In the genomic region with DNA sequence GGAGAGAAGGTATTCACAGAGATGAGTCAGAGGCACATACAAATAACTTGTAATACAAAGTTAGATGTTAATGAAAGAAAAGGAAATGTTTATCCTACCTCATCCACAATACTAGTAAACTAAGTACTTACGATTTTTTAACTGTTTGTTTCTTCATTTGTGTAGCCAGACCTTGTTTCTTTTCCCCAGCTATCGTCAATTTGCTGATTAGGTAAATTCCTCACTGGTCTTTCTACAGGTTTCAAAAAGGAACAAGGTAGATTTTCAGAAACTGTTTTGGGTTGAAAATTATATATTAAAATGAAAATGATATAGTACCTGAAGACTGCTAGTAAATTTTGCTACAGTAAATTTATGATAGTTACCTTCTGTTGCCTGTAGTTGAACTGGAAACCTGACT, we compare ENCODE assay signal across 25 cellular contexts. TPM values are rescaled to one million over a fixed set of nuclear protein-coding genes. Genes with fewer than 3 reads are reported as not detected.
A peak's percentile ranks its signal among the peaks of the same experiment; 100 is the strongest.
DNase-seq lines count a peak whose midpoint lies in the region; ATAC-seq, FAIRE-seq and TF ChIP-seq lines count a peak whose summit lies in the region.
"Had no signal": no experiment of that assay in that cellular context is flagged by ENCODE, and none has a peak within 500 bp of the region (broad histone marks: within the 10 kb centered on the region; RNA-seq: fewer than 3 reads in every experiment).

No MANE protein-coding gene starts in this region.

- no peaks in the 10 kb centered on the region for H3K9me2 ChIP-seq in GM23338 (ENCODE audit: insufficient read depth)
- H3K9me2 ChIP-seq in MM.1S (replicated peaks; ENCODE audit: insufficient read depth, low read length): no peaks in the 10 kb centered on the region

- H4K20me1 ChIP-seq in GM23338 (replicated peaks; ENCODE audit: insufficient read depth) (no peaks in the 10 kb centered on the region), MM.1S (ENCODE audit: insufficient read depth, low read length) (no peaks in the 10 kb centered on the region), K562 (replicated peaks; ENCODE audit: control insufficient read depth, insufficient read depth, low read length) (no peaks in the 10 kb centered on the region)

- DNase-seq in GM23338 (ENCODE audit: low spot score) (no peak), MM.1S (peak; percentile 17), K562 (ENCODE audit: extremely low read depth in 1 of 4, low spot score in 3 of 4) (no peak), suprapubic skin (ENCODE audit: low spot score in 2 of 2) (no peak)
- no peak for DNase-seq in naive thymus-derived CD4-positive, alpha-beta T cell
- DNase-seq: ACHN; BE2C; C1 segment of cervical spinal cord; CD4-positive, CD25-positive, alpha-beta regulatory T cell; CD8-positive, alpha-beta memory T cell; COR-L47; DMS 273 treated with DMSO at 0.1 percent for 48 hours; DMS53; DND-41; EL; HCEC 1CT had no signal

- 0% methylated on average over 2 of the region's 2 CpGs for WGBS in K562 (ENCODE audit: insufficient coverage, low coverage, missing lambda C conversion rate)
- WGBS in suprapubic skin: 84% methylated on average over 2 of the region's 2 CpGs

- no peaks in the 10 kb centered on the region for H3K9me3 Mint-ChIP-seq in GM23338
- no peaks in the 10 kb centered on the region for H3K9me3 Mint-ChIP-seq in activated T-helper 17 cell treated with anti-CD3 and anti-CD28 coated beads, Interleukin-2, amount 50 U/mL, for 72 hours
- no peaks in the 10 kb centered on the region for H3K9me3 Mint-ChIP-seq in naive thymus-derived CD4-positive, alpha-beta T cell
- H3K9me3 Mint-ChIP-seq: CD4-positive, CD25-positive, alpha-beta regulatory T cell; CD8-positive, alpha-beta memory T cell had no signal

- H3K27me3 ChIP-seq in GM23338 (ENCODE audit: insufficient read depth) (no peaks in the 10 kb centered on the region), MM.1S (replicated peaks; ENCODE audit: insufficient read depth, low read length) (no peaks in the 10 kb centered on the region), K562 (ENCODE audit: control insufficient read depth in 2 of 2, insufficient read depth in 2 of 2, low read length in 2 of 2) (no peaks in the 10 kb centered on the region), suprapubic skin (no peaks in the 10 kb centered on the region)
- no peaks in the 10 kb centered on the region for H3K27me3 ChIP-seq in naive thymus-derived CD4-positive, alpha-beta T cell (ENCODE audit: control insufficient read depth in 2 of 2, insufficient read depth in 2 of 2, low read length in 2 of 2)
- H3K27me3 ChIP-seq: BE2C had no signal

- BruUV-seq in K562 (replicated peaks; lab: Mats Ljungman, UMichigan): no TSS peak

- H3K27ac ChIP-seq in GM23338 (ENCODE audit: low read depth) (no peak overlapping the region), MM.1S (ENCODE audit: low read length) (no peak overlapping the region), K562 (ENCODE audit: extremely low read depth, low read depth, low read length) (no peak overlapping the region), suprapubic skin (no peak overlapping the region)
- H3K27ac ChIP-seq in naive thymus-derived CD4-positive, alpha-beta T cell (ENCODE audit: low read depth, low read length): no peak overlapping the region
- H3K27ac ChIP-seq: KMS-11 had no signal

- no peak for TF ChIP-seq RAD21 in K562 (CRISPR knock-in tag; conservative IDR thresholded peaks at IDR 0.05 in 1 of 2, IDR thresholded peaks at IDR 0.05 in 1 of 2)

- H3K79me2 ChIP-seq in GM23338 (replicated peaks; ENCODE audit: insufficient read depth): no peaks in the 10 kb centered on the region
- H3K79me2 ChIP-seq in MM.1S (ENCODE audit: low read length): no peaks in the 10 kb centered on the region
- no peaks in the 10 kb centered on the region for H3K79me2 ChIP-seq in K562 (ENCODE audit: control insufficient read depth, insufficient read depth, low read length)

- H3K9ac ChIP-seq in MM.1S (ENCODE audit: low read length) (no peak overlapping the region), K562 (ENCODE audit: insufficient read depth in 1 of 2, low read depth in 2 of 2, low read length in 2 of 2) (no peak overlapping the region)
- H3K9ac ChIP-seq: KMS-11 had no signal

- POLR2A ChIA-PET in K562 (lab: Yijun Ruan, JAX): no interaction called here
- POLR2A ChIA-PET in naive thymus-derived CD4-positive, alpha-beta T cell (lab: Charles Lee): no interaction called here

- CTCF ChIA-PET in K562 (lab: Yijun Ruan, JAX; ENCODE audit: low intra/inter-chr PET ratio): no interaction called here
- CTCF ChIA-PET in naive thymus-derived CD4-positive, alpha-beta T cell (lab: Charles Lee): no interaction called here

- no peak for FAIRE-seq in K562 (lab: Jason Lieb, UNC)
- FAIRE-seq in islet of Langerhans (lab: Jason Lieb, UNC): peak; percentile 85
- FAIRE-seq: GM12891, HTR-8/SVneo had no signal

- H3K36me3 ChIP-seq in GM23338 (ENCODE audit: insufficient read depth): no peaks in the 10 kb centered on the region
- H3K36me3 ChIP-seq in MM.1S (replicated peaks; ENCODE audit: insufficient read depth, low read length): no peaks in the 10 kb centered on the region
- H3K36me3 ChIP-seq in K562 (ENCODE audit: control insufficient read depth, insufficient read depth, low read length): no peaks in the 10 kb centered on the region
- H3K36me3 ChIP-seq in suprapubic skin: no peaks in the 10 kb centered on the region
- no peaks in the 10 kb centered on the region for H3K36me3 ChIP-seq in naive thymus-derived CD4-positive, alpha-beta T cell (ENCODE audit: control insufficient read depth in 2 of 3, insufficient read depth in 3 of 3, low read length in 3 of 3)
- H3K36me3 ChIP-seq: BE2C had no signal

- H3K36me3 Mint-ChIP-seq in GM23338 (ENCODE audit: low read depth): no peaks in the 10 kb centered on the region
- no peaks in the 10 kb centered on the region for H3K36me3 Mint-ChIP-seq in activated T-helper 17 cell treated with anti-CD3 and anti-CD28 coated beads, Interleukin-2, amount 50 U/mL, for 72 hours (ENCODE audit: low read depth)
- no peaks in the 10 kb centered on the region for H3K36me3 Mint-ChIP-seq in naive thymus-derived CD4-positive, alpha-beta T cell
- H3K36me3 Mint-ChIP-seq: CD4-positive, CD25-positive, alpha-beta regulatory T cell; CD8-positive, alpha-beta memory T cell had no signal

- H3K4me1 ChIP-seq in GM23338 (ENCODE audit: insufficient read depth) (peaks cover 6% of the 10 kb centered on the region; the same call in 1 of the 2 replicates), MM.1S (ENCODE audit: low read length) (peaks cover 6% of the 10 kb centered on the region; the same call in 1 of the 2 replicates), K562 (replicated peaks in 1 of 2; ENCODE audit: control insufficient read depth in 2 of 2, insufficient read depth in 2 of 2, low read length in 2 of 2) (no peaks in the 10 kb centered on the region; a peak in 1 of 5 replicates), suprapubic skin (no peaks in the 10 kb centered on the region)
- no peaks in the 10 kb centered on the region for H3K4me1 ChIP-seq in naive thymus-derived CD4-positive, alpha-beta T cell (ENCODE audit: control insufficient read depth in 2 of 2, insufficient read depth in 2 of 2, low read length in 2 of 2)
- H3K4me1 ChIP-seq: BE2C had no signal

- ATAC-seq in GM23338 (no peak), K562 (no peak), GM19351 (IDR thresholded peaks at IDR 0.05; ENCODE audit: unreplicated experiment) (no peak)
- ATAC-seq in activated T-helper 17 cell treated with anti-CD3 and anti-CD28 coated beads, Interleukin-2, amount 50 U/mL, for 72 hours (replicated peaks): no peak
- ATAC-seq in naive thymus-derived CD4-positive, alpha-beta T cell: no peak

- H2AFZ ChIP-seq in GM23338: no peak overlapping the region
- H2AFZ ChIP-seq in MM.1S (ENCODE audit: low read length): no peak overlapping the region
- no peak overlapping the region for H2AFZ ChIP-seq in K562 (ENCODE audit: low read depth, low read length)

- H3K27me3 Mint-ChIP-seq in GM23338 (ENCODE audit: insufficient read depth, low read depth, poor library complexity): no peaks in the 10 kb centered on the region
- peaks cover 14% of the 10 kb centered on the region for H3K27me3 Mint-ChIP-seq in activated T-helper 17 cell treated with anti-CD3 and anti-CD28 coated beads, Interleukin-2, amount 50 U/mL, for 72 hours
- H3K27me3 Mint-ChIP-seq in naive thymus-derived CD4-positive, alpha-beta T cell: peaks cover 0 to 13% (median 0%) of the 10 kb centered on the region in 5 donors
- H3K27me3 Mint-ChIP-seq: CD4-positive, CD25-positive, alpha-beta regulatory T cell had no signal

- TF ChIP-seq EP300 in K562 (IDR thresholded peaks at IDR 0.05; ENCODE audit: low read length) (no peak), suprapubic skin (IDR thresholded peaks at IDR 0.05) (no peak)

- in situ Hi-C loops in K562 (cut with MboI): no loop called here

- intact Hi-C loops in K562 (cut with micrococcal nuclease): no loop called here
- intact Hi-C loops in naive thymus-derived CD4-positive, alpha-beta T cell (cut with micrococcal nuclease): no loop called here

- H3F3A ChIP-seq in GM23338 (replicated peaks; ENCODE audit: low read depth) (no peaks in the 10 kb centered on the region), MM.1S (ENCODE audit: insufficient read depth, low read length) (no peaks in the 10 kb centered on the region)

- H3K4me3 ChIP-seq in GM23338 (no peak overlapping the region), MM.1S (ENCODE audit: low read length) (no peak overlapping the region), K562 (no peak overlapping the region), suprapubic skin (no peak overlapping the region)
- H3K4me3 ChIP-seq in naive thymus-derived CD4-positive, alpha-beta T cell (ENCODE audit: low read length): no peak overlapping the region

- TF ChIP-seq CTCF in GM23338 (conservative IDR thresholded peaks at IDR 0.05; ENCODE audit: low read depth in 2 of 2) (no peak), MM.1S (IDR thresholded peaks at IDR 0.05; ENCODE audit: low read length) (no peak), K562 (IDR thresholded peaks at IDR 0.05 in 2 of 3, conservative IDR thresholded peaks at IDR 0.05 in 1 of 3; ENCODE audit: insufficient read depth in 2 of 3, low read depth in 1 of 3, low read length in 3 of 3) (no peak), suprapubic skin (IDR thresholded peaks at IDR 0.05) (no peak)

- no peaks in the 10 kb centered on the region for H3K9me1 ChIP-seq in K562 (ENCODE audit: control insufficient read depth, insufficient read depth, low read length)

- H3K4me1 Mint-ChIP-seq in GM23338: peaks cover 22% of the 10 kb centered on the region; the same call in 2 of the 3 replicates
- no peaks in the 10 kb centered on the region for H3K4me1 Mint-ChIP-seq in activated T-helper 17 cell treated with anti-CD3 and anti-CD28 coated beads, Interleukin-2, amount 50 U/mL, for 72 hours
- no peaks in the 10 kb centered on the region for H3K4me1 Mint-ChIP-seq in naive thymus-derived CD4-positive, alpha-beta T cell
- H3K4me1 Mint-ChIP-seq: CD4-positive, CD25-positive, alpha-beta regulatory T cell; CD8-positive, alpha-beta memory T cell had no signal

- 0 out of 2 replicates have a peak overlapping the region, but pooled peaks have one; percentile 34 for H3K27ac Mint-ChIP-seq in GM23338
- H3K27ac Mint-ChIP-seq in activated T-helper 17 cell treated with anti-CD3 and anti-CD28 coated beads, Interleukin-2, amount 50 U/mL, for 72 hours: no peak overlapping the region
- no peak overlapping the region for H3K27ac Mint-ChIP-seq in naive thymus-derived CD4-positive, alpha-beta T cell
- H3K27ac Mint-ChIP-seq: CD4-positive, CD25-positive, alpha-beta regulatory T cell; CD8-positive, alpha-beta memory T cell had no signal

- TF ChIP-seq POLR2A in K562 (conservative IDR thresholded peaks at IDR 0.05) (no peak), suprapubic skin (IDR thresholded peaks at IDR 0.05) (no peak)

- no peak overlapping the region for H3K4me3 Mint-ChIP-seq in GM23338
- no peak overlapping the region for H3K4me3 Mint-ChIP-seq in activated T-helper 17 cell treated with anti-CD3 and anti-CD28 coated beads, Interleukin-2, amount 50 U/mL, for 72 hours
- H3K4me3 Mint-ChIP-seq in naive thymus-derived CD4-positive, alpha-beta T cell: no peak overlapping the region
- H3K4me3 Mint-ChIP-seq: CD4-positive, CD25-positive, alpha-beta regulatory T cell; CD8-positive, alpha-beta memory T cell had no signal

- no peaks in the 10 kb centered on the region for H3K9me3 ChIP-seq in MM.1S (replicated peaks; ENCODE audit: insufficient read depth, low read length)
- H3K9me3 ChIP-seq in K562 (replicated peaks; ENCODE audit: control insufficient read depth, insufficient read depth, low read depth, low read length): no peaks in the 10 kb centered on the region
- no peaks in the 10 kb centered on the region for H3K9me3 ChIP-seq in suprapubic skin
- no peaks in the 10 kb centered on the region for H3K9me3 ChIP-seq in naive thymus-derived CD4-positive, alpha-beta T cell (ENCODE audit: control insufficient read depth in 2 of 3, low read length in 3 of 3)
- H3K9me3 ChIP-seq: BE2C had no signal

- H3K4me2 ChIP-seq in GM23338: no peak overlapping the region
- H3K4me2 ChIP-seq in MM.1S (ENCODE audit: low read depth, low read length): peak overlapping the region; percentile 24; the same call in 1 of the 2 replicates
- no peak overlapping the region for H3K4me2 ChIP-seq in K562 (ENCODE audit: insufficient read depth, low read length)
- H3K4me2 ChIP-seq: KMS-11 had no signal

RNA-seq across cellular contexts. Expression of a gene that starts 56.6 kb away (rescaled TPM):
- total RNA-seq in GM23338 (2014; rRNA removed; shearing (Covaris generic)): 0.69 and 1.5 TPM in 2 replicates
- polyA plus RNA-seq in GM23338 (2016; fragmentation: Nextera tagmentation; extraction: Ambion mirVana): 1.2 and 2.1 TPM in 2 replicates
- total RNA-seq in K562 (2011; cell fraction: chromatin; rRNA removed; ENCODE audit: low replicate concordance): not detected in 2 replicates
- total RNA-seq in K562 (2011; cell fraction: nucleolus; rRNA removed): not detected in 2 replicates
- total RNA-seq in K562 (2011; cell fraction: nucleoplasm; rRNA removed): not detected in 2 replicates
- not detected in 2 replicates for total RNA-seq in K562 (2014; rRNA removed)
- not detected in 2 replicates for total RNA-seq in K562 (2014; rRNA removed; fragmentation: Illumina TruSeq; extraction: Trizol)
- not detected in 2 replicates for total RNA-seq in K562 (2015; rRNA removed; fragmentation: Illumina TruSeq; extraction: Trizol)
- total RNA-seq in K562 (2021): not detected in 2 replicates
- polyA plus RNA-seq in K562 (2011; rRNA removed): not detected in 2 replicates
- polyA plus RNA-seq in K562 (2011; cell fraction: cytosol; rRNA removed): not detected in 2 replicates
- polyA plus RNA-seq in K562 (2011; cell fraction: nucleus; rRNA removed): not detected in 2 replicates
- polyA plus RNA-seq in K562 (2012): not detected in 2 replicates
- polyA plus RNA-seq in K562 (2014; fragmentation: Illumina TruSeq; extraction: Trizol): not detected in 2 replicates
- polyA plus RNA-seq in K562 (2014; fragmentation: Nextera tagmentation; extraction: Ambion mirVana): not detected
- polyA plus RNA-seq in K562 (2014; rRNA removed): not detected in 2 replicates
- not detected in 2 replicates for polyA minus RNA-seq in K562 (2011; rRNA and poly(A)+ RNA removed)
- not detected in 2 replicates for polyA minus RNA-seq in K562 (2011; cell fraction: cytosol; rRNA and poly(A)+ RNA removed)
- polyA minus RNA-seq in K562 (2011; cell fraction: nucleus; rRNA and poly(A)+ RNA removed): not detected in 2 replicates
- total RNA-seq in suprapubic skin: under 1 TPM in 2 of 4 donors, not detected in 2; 0.30 to 0.97 TPM
- total RNA-seq in activated T-helper 17 cell treated with anti-CD3 and anti-CD28 coated beads, Interleukin-2, amount 50 U/mL, for 72 hours: not detected
- total RNA-seq in naive thymus-derived CD4-positive, alpha-beta T cell: not detected
- polyA plus RNA-seq in naive thymus-derived CD4-positive, alpha-beta T cell: not detected
- total RNA-seq: A172; CD4-positive, CD25-positive, alpha-beta regulatory T cell; CD8-positive, alpha-beta memory T cell; G401; H4 had no signal
- polyA plus RNA-seq: CD4-positive, CD25-positive, alpha-beta regulatory T cell; CD8-positive, alpha-beta memory T cell had no signal
